ENCODE assay signal across 15 cellular contexts in the genomic region with DNA sequence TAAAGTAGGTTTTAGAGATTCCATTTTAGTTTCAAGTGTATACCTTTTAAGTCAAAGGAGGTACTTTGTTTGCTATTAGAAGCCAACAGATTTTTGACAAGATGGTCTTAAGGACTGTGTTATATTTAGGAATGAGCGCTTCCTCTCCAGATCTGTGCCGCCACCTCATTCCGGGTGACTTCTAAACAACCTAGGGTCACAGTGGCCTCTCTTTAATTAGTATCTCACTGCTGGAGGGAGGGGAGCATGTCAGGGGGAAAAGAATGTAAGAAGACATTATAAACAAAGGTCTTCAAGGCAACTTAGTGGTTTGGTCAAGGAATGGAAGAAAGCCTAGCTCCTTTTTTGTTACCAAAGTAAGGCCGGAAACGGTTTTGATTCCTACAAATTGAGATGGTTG.
DNase-seq lines count a peak whose midpoint lies in the region; ATAC-seq and TF ChIP-seq lines count a peak whose summit lies in the region.
"Had no signal": no experiment of that assay in that cellular context is flagged by ENCODE, and none has a peak within 500 bp of the region (broad histone marks: within the 10 kb centered on the region; RNA-seq: fewer than 3 reads in every experiment).

No MANE protein-coding gene starts in this region.

- peaks cover 8% of the 10 kb centered on the region for H3K36me3 ChIP-seq in A673 (ENCODE audit: insufficient read depth, low read length, poor library complexity, severe bottlenecking)
- H3K36me3 ChIP-seq in GM23338 (ENCODE audit: insufficient read depth), result 0 out of 2 replicates have a peak, but pooled peaks cover 5% of the 10 kb centered on the region
- peaks cover 11% of the 10 kb centered on the region for H3K36me3 ChIP-seq in adipocyte (ENCODE audit: control insufficient read depth, insufficient read depth, low read length, severe bottlenecking)
- H3K36me3 ChIP-seq: pancreas had no signal

- peaks cover 4% of the 10 kb centered on the region for H3K27me3 Mint-ChIP-seq in GM23338 (ENCODE audit: insufficient read depth, low read depth, poor library complexity)

- H3K27ac ChIP-seq in A673 (ENCODE audit: low read depth, low read length, poor library complexity, severe bottlenecking) (peak overlapping the region; percentile 90), GM23338 (ENCODE audit: low read depth) (no peak overlapping the region)
- H3K27ac ChIP-seq: pancreas had no signal

- no peak for ATAC-seq in GM23338
- no peak for ATAC-seq in GM19395 (IDR thresholded peaks at IDR 0.05; ENCODE audit: unreplicated experiment)
- ATAC-seq: left colon, pancreas had no signal

- peaks cover 19% of the 10 kb centered on the region for H3K9me3 ChIP-seq in A673 (ENCODE audit: low read depth, low read length, poor library complexity, severe bottlenecking)
- H3K9me3 ChIP-seq in adipocyte (ENCODE audit: control insufficient read depth, low read length), result peaks cover 7% of the 10 kb centered on the region
- H3K9me3 ChIP-seq: pancreas had no signal

- H3K79me2 ChIP-seq in GM23338 (replicated peaks; ENCODE audit: insufficient read depth), result peaks cover 15% of the 10 kb centered on the region

- no peaks in the 10 kb centered on the region for H3F3A ChIP-seq in GM23338 (replicated peaks; ENCODE audit: low read depth)

- no peak for TF ChIP-seq POLR2A in lower leg skin (IDR thresholded peaks at IDR 0.05)

- no peak overlapping the region for H2AFZ ChIP-seq in GM23338

- 94 to 96% methylated on average over 5 of the region's 5 CpGs for WGBS in lower leg skin, 2 donors

- TF ChIP-seq CTCF in A673 (conservative IDR thresholded peaks at IDR 0.05; ENCODE audit: low read depth, low read length), result no peak
- TF ChIP-seq CTCF in GM23338 (conservative IDR thresholded peaks at IDR 0.05; ENCODE audit: low read depth in 2 of 2), result no peak
- TF ChIP-seq CTCF in lower leg skin (IDR thresholded peaks at IDR 0.05), result no peak

- H3K9me2 ChIP-seq in GM23338 (ENCODE audit: insufficient read depth), result no peaks in the 10 kb centered on the region

- no peak overlapping the region for H3K4me2 ChIP-seq in GM23338

- H3K4me3 ChIP-seq in A673 (ENCODE audit: low read depth, low read length, poor library complexity, severe bottlenecking), result no peak overlapping the region
- H3K4me3 ChIP-seq in GM23338, result no peak overlapping the region
- no peak overlapping the region for H3K4me3 ChIP-seq in adipocyte (ENCODE audit: low read length)
- H3K4me3 ChIP-seq in lower leg skin (ENCODE audit: low read depth, poor library complexity, severe bottlenecking), result no peak overlapping the region
- H3K4me3 ChIP-seq: pancreas, tibial nerve had no signal

- H3K36me3 Mint-ChIP-seq in GM23338 (ENCODE audit: low read depth), result peaks cover 25% of the 10 kb centered on the region

- POLR2A ChIA-PET in A673 (lab: Charles Lee; ENCODE audit: low non-redundant PET), result no interaction called here

- H4K20me1 ChIP-seq in GM23338 (replicated peaks; ENCODE audit: insufficient read depth), result no peaks in the 10 kb centered on the region; the same call in 1 of the 2 replicates

- H3K4me1 Mint-ChIP-seq in GM23338, result peaks cover 14% of the 10 kb centered on the region; the same call in 2 of the 3 replicates

- H3K9ac ChIP-seq in adipocyte (ENCODE audit: low read length), result peak overlapping the region; percentile 32

- no peak overlapping the region for H3K27ac Mint-ChIP-seq in GM23338

- peaks cover 10% of the 10 kb centered on the region for H3K9me3 Mint-ChIP-seq in GM23338

- BruUV-seq in A673 (replicated peaks; lab: Mats Ljungman, UMichigan), result no TSS peak

- intact Hi-C loops in A673 (cut with micrococcal nuclease; ENCODE audit: unreplicated experiment), result loop anchor here (5.0 to 10.0 kb wide), 3 partner anchors 54 to 278 kb away; a partner anchor contains a TSS
- intact Hi-C loops in lower leg skin (cut with DNase I; ENCODE audit: low total_unique reads), result no loop called here

- H3K4me1 ChIP-seq in A673 (ENCODE audit: insufficient read depth, low read length, poor library complexity, severe bottlenecking) (peaks cover 44% of the 10 kb centered on the region), GM23338 (ENCODE audit: insufficient read depth) (peaks cover 9% of the 10 kb centered on the region; the same call in 1 of the 2 replicates), adipocyte (ENCODE audit: control insufficient read depth, insufficient read depth, low read length) (peaks cover 60% of the 10 kb centered on the region)

- no peak overlapping the region for H3K4me3 Mint-ChIP-seq in GM23338

- CTCF ChIA-PET in A673 (lab: Charles Lee), result no interaction called here

- H3K27me3 ChIP-seq in A673 (replicated peaks; ENCODE audit: insufficient read depth, low read depth, low read length, poor library complexity) (no peaks in the 10 kb centered on the region), GM23338 (ENCODE audit: insufficient read depth) (no peaks in the 10 kb centered on the region), adipocyte (replicated peaks; ENCODE audit: control insufficient read depth, insufficient read depth, low read length) (no peaks in the 10 kb centered on the region)
- H3K27me3 ChIP-seq: pancreas, tibial nerve had no signal

- DNase-seq in A673 (ENCODE audit: low spot score), result peak; percentile 41
- peak; percentile 19 for DNase-seq in GM23338 (ENCODE audit: low spot score)
- no peak for DNase-seq in adipocyte (ENCODE audit: low read depth)
- peak; percentile 34 for DNase-seq in myocyte (ENCODE audit: low read depth)
- DNase-seq in lower leg skin (ENCODE audit: low spot score in 2 of 2), result no peak
- no peak for DNase-seq in germinal center (ENCODE audit: low spot score)
- no peak for DNase-seq in NCI-H187 (lab: John Stamatoyannopoulos, UW)
- DNase-seq: activated CD8-positive, alpha-beta memory T cell treated with anti-CD3 and anti-CD28 coated beads, Interleukin-2, amount 50 U/mL, for 48 hours; AML-193; hippocampal formation; left colon; MV-4-11; pancreas had no signal

TF ChIP-seq in GM23338, 12 proteins besides CTCF, POLR2A, EP300 and RAD21:
- TF ChIP-seq POLR2AphosphoS5 (IDR thresholded peaks at IDR 0.05; ENCODE audit: low read depth) (no peak), NANOG (IDR thresholded peaks at IDR 0.05; ENCODE audit: borderline replicate concordance) (no peak), ZNF114 (CRISPR knock-in tag; IDR thresholded peaks at IDR 0.05) (no peak), JUNB (IDR thresholded peaks at IDR 0.05; ENCODE audit: unreplicated experiment) (no peak), EZH2 (IDR thresholded peaks at IDR 0.05; ENCODE audit: low read depth, unreplicated experiment) (no peak)
- TF ChIP-seq, protein P1, sequence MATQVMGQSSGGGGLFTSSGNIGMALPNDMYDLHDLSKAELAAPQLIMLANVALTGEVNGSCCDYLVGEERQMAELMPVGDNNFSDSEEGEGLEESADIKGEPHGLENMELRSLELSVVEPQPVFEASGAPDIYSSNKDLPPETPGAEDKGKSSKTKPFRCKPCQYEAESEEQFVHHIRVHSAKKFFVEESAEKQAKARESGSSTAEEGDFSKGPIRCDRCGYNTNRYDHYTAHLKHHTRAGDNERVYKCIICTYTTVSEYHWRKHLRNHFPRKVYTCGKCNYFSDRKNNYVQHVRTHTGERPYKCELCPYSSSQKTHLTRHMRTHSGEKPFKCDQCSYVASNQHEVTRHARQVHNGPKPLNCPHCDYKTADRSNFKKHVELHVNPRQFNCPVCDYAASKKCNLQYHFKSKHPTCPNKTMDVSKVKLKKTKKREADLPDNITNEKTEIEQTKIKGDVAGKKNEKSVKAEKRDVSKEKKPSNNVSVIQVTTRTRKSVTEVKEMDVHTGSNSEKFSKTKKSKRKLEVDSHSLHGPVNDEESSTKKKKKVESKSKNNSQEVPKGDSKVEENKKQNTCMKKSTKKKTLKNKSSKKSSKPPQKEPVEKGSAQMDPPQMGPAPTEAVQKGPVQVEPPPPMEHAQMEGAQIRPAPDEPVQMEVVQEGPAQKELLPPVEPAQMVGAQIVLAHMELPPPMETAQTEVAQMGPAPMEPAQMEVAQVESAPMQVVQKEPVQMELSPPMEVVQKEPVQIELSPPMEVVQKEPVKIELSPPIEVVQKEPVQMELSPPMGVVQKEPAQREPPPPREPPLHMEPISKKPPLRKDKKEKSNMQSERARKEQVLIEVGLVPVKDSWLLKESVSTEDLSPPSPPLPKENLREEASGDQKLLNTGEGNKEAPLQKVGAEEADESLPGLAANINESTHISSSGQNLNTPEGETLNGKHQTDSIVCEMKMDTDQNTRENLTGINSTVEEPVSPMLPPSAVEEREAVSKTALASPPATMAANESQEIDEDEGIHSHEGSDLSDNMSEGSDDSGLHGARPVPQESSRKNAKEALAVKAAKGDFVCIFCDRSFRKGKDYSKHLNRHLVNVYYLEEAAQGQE (IDR thresholded peaks at IDR 0.05; ENCODE audit: unreplicated experiment), result no peak

Comparison
In these comparisons a context has a peak if more than half of its experiments do, and no peak if none do; other contexts are left out.
1. DNase-seq: peak in A673 (single experiment), GM23338 (single experiment) and myocyte (single experiment); none in adipocyte (single experiment), lower leg skin (0 of 2), germinal center (single experiment) and NCI-H187 (0 of 2).